In genomic region chr16:4846503-4846900, GRCh38 we compare ENCODE assay signal across 8 cellular contexts. TPM values are rescaled to one million over a fixed set of nuclear protein-coding genes. Genes with fewer than 3 reads are reported as not detected.
A peak's percentile ranks its signal among the peaks of the same experiment; 100 is the strongest.
DNase-seq lines count a peak whose midpoint lies in the region; ATAC-seq lines count a peak whose summit lies in the region.

No MANE protein-coding gene starts in this region.

- peak; percentile 45 for DNase-seq in activated CD4-positive, CD25-positive, alpha-beta regulatory T cell treated with anti-CD3 and anti-CD28 coated beads, Interleukin-2, amount 50 U/mL, for 72 hours
- peak; percentile 59 for DNase-seq in OCI-M1 (lab: John Stamatoyannopoulos, UW)
- peak; percentile 82 for DNase-seq in astrocyte of the hippocampus (ENCODE audit: low read depth, low spot score)
- DNase-seq in sciatic nerve (ENCODE audit: low spot score), result peak; percentile 66
- DNase-seq in GF-D8 (lab: John Stamatoyannopoulos, UW), result no peak

- H3K9ac ChIP-seq in iPS-15b (ENCODE audit: low read depth, low read length), result peak overlapping the region; percentile 85

- peaks cover 10% of the 10 kb centered on the region for H3K4me1 ChIP-seq in iPS-15b (ENCODE audit: control insufficient read depth, insufficient read depth, low read length)

- ATAC-seq in activated CD4-positive, CD25-positive, alpha-beta regulatory T cell treated with anti-CD3 and anti-CD28 coated beads, Interleukin-2, amount 50 U/mL, for 24 hours, result no peak
- ATAC-seq in HG02840 (IDR thresholded peaks at IDR 0.05; ENCODE audit: low FRiP score, unreplicated experiment), result peak; percentile 10
- ATAC-seq in sciatic nerve, result peak; percentile 6

- peaks cover 26% of the 10 kb centered on the region for H3K36me3 ChIP-seq in iPS-15b (ENCODE audit: control insufficient read depth, insufficient read depth, low read length)

- peak overlapping the region; percentile 91 for H3K4me3 ChIP-seq in iPS-15b (ENCODE audit: low read depth, low read length)

- H3K27me3 ChIP-seq in iPS-15b (ENCODE audit: control insufficient read depth, insufficient read depth, low read length), result no peaks in the 10 kb centered on the region

- no peaks in the 10 kb centered on the region for H3K9me3 ChIP-seq in iPS-15b (ENCODE audit: control insufficient read depth, insufficient read depth, low read length)

- intact Hi-C loops in sciatic nerve (cut with DNase I), result no loop called here

RNA-seq across cellular contexts. Expression of gene GLYR1, which starts 0.6 kb away (rescaled TPM):
- total RNA-seq in sciatic nerve, result 69.9 TPM

RNA-seq across cellular contexts. Expression of gene UBN1, which starts 0.8 kb away (rescaled TPM):
- 28.3 TPM for total RNA-seq in sciatic nerve

RNA-seq across cellular contexts. Expression of gene ROGDI, which starts 44.1 kb away (rescaled TPM):
- total RNA-seq in sciatic nerve, result 19.7 TPM

RNA-seq across cellular contexts. Expression of gene SMIM22, which starts 51.3 kb away (rescaled TPM):
- total RNA-seq in sciatic nerve, result not detected

RNA-seq across cellular contexts. Expression of gene SEPTIN12, which starts 58.4 kb away (rescaled TPM):
- not detected for total RNA-seq in sciatic nerve

Comparison
In these comparisons a context has a peak if more than half of its experiments do, and no peak if none do; other contexts are left out.
1. ATAC-seq: peak in HG02840 (single experiment) and sciatic nerve (single experiment); none in activated CD4-positive, CD25-positive, alpha-beta regulatory T cell treated with anti-CD3 and anti-CD28 coated beads, Interleukin-2, amount 50 U/mL, for 24 hours (0 of 2).